In genomic region chr9:68584110-68585033, GRCh38 we compare ENCODE assay signal across 9 cellular contexts. TPM values are rescaled to one million over a fixed set of nuclear protein-coding genes. Genes with fewer than 3 reads are reported as not detected.
DNase-seq lines count a peak whose midpoint lies in the region; ATAC-seq and TF ChIP-seq lines count a peak whose summit lies in the region.
"Had no signal": no experiment of that assay in that cellular context is flagged by ENCODE, and none has a peak within 500 bp of the region (broad histone marks: within the 10 kb centered on the region; RNA-seq: fewer than 3 reads in every experiment).

No MANE protein-coding gene starts in this region.

- peak; percentile 93 for TF ChIP-seq CTCF in HL-60 (IDR thresholded peaks at IDR 0.05; ENCODE audit: insufficient read depth, low read length)
- TF ChIP-seq CTCF in endodermal cell (conservative IDR thresholded peaks at IDR 0.05), result peak; percentile 99

- no peaks in the 10 kb centered on the region for H3K4me1 ChIP-seq in endodermal cell (ENCODE audit: control insufficient read depth, insufficient read depth, low read length)

- no peak overlapping the region for H3K27ac Mint-ChIP-seq in endodermal cell
- H3K27ac Mint-ChIP-seq: dendritic cell treated with granulocyte-macrophage colony-stimulating factor and Interleukin-4, amounts not matched to agents 40 ng/mL and 50 ng/mL, for 4 days had no signal

- peaks cover 17% of the 10 kb centered on the region for H3K9me3 Mint-ChIP-seq in endodermal cell
- H3K9me3 Mint-ChIP-seq: dendritic cell treated with granulocyte-macrophage colony-stimulating factor and Interleukin-4, amounts not matched to agents 40 ng/mL and 50 ng/mL, for 4 days had no signal

- H3K27me3 ChIP-seq in HL-60 (ENCODE audit: insufficient read depth, poor library complexity, severe bottlenecking) (no peaks in the 10 kb centered on the region), endodermal cell (ENCODE audit: control insufficient read depth, insufficient read depth, low read length, poor library complexity, severe bottlenecking) (no peaks in the 10 kb centered on the region)

- no peak overlapping the region for H3K9ac ChIP-seq in endodermal cell (ENCODE audit: extremely low read depth, low read length, poor library complexity, severe bottlenecking)

- peak; percentile 72 for ATAC-seq in GM19468 (IDR thresholded peaks at IDR 0.05; ENCODE audit: extremely low read depth, unreplicated experiment)

- H3K27me3 Mint-ChIP-seq in endodermal cell (ENCODE audit: insufficient read depth), result peaks cover 20% of the 10 kb centered on the region

- H3K27ac ChIP-seq in HL-60 (replicated peaks), result no peak overlapping the region
- H3K27ac ChIP-seq in endodermal cell (ENCODE audit: low read depth, low read length), result no peak overlapping the region

- H3K9me3 ChIP-seq in endodermal cell (ENCODE audit: control insufficient read depth, low read length), result no peaks in the 10 kb centered on the region

- H3K4me3 ChIP-seq in HL-60 (replicated peaks; ENCODE audit: insufficient read depth, low read length), result no peak overlapping the region
- no peak overlapping the region for H3K4me3 ChIP-seq in endodermal cell (ENCODE audit: low read length)

- no peaks in the 10 kb centered on the region for H3K4me1 Mint-ChIP-seq in endodermal cell

- no peaks in the 10 kb centered on the region for H3K36me3 Mint-ChIP-seq in endodermal cell (ENCODE audit: low read depth)

- DNase-seq in COLO829 (ENCODE audit: low spot score) (peak; percentile 77), HL-60 (ENCODE audit: low read depth in 1 of 2, low spot score in 1 of 2) (peak; percentile 60 to 89), NCI-H82 treated with DMSO at 0.1 percent for 48 hours (lab: John Stamatoyannopoulos, UW; ENCODE audit: unreplicated experiment) (peak; percentile 30), endodermal cell (peak; percentile 93), midbrain (lab: John Stamatoyannopoulos, UW) (peak; percentile 86)
- DNase-seq in activated CD8-positive, alpha-beta memory T cell treated with anti-CD3 and anti-CD28 coated beads for 1 hour (ENCODE audit: extremely low read depth in 1 of 2, low read depth in 1 of 2), result peak; percentile 52 to 63
- DNase-seq in stimulated activated CD8-positive, alpha-beta memory T cell treated with anti-CD3 and anti-CD28 coated beads, Interleukin-4, amount 100 ng/mL, for 1 hour (ENCODE audit: low read depth in 2 of 2, low spot score in 1 of 2), result peak; percentile 52 to 66

- H3K4me3 Mint-ChIP-seq in endodermal cell, result no peak overlapping the region
- H3K4me3 Mint-ChIP-seq: dendritic cell treated with granulocyte-macrophage colony-stimulating factor and Interleukin-4, amounts not matched to agents 40 ng/mL and 50 ng/mL, for 4 days had no signal

- H3K36me3 ChIP-seq in endodermal cell (ENCODE audit: control insufficient read depth, insufficient read depth, low read length), result no peaks in the 10 kb centered on the region

- 33 to 56% methylated on average over 5 to 16 of the region's 16 CpGs for WGBS in endodermal cell (ENCODE audit: insufficient coverage in 1 of 2, insufficient read length in 1 of 2), 2 experiments

RNA-seq across cellular contexts. Expression of gene TMEM252, which starts 43.7 kb away (rescaled TPM):
- total RNA-seq in endodermal cell, result not detected
- not detected for polyA plus RNA-seq in endodermal cell (2013, experiment 1 of 2)
- polyA plus RNA-seq in endodermal cell (2013, experiment 2 of 2), result not detected

Comparison
In these comparisons a context has a peak if more than half of its experiments do, and no peak if none do; other contexts are left out.
1. DNase-seq: peak in every context shown above with its lines; median percentile 93 in endodermal cell; 86 in midbrain; 77 in COLO829; 74 in HL-60; 59 in stimulated activated CD8-positive, alpha-beta memory T cell treated with anti-CD3 and anti-CD28 coated beads, Interleukin-4, amount 100 ng/mL, for 1 hour; 58 in activated CD8-positive, alpha-beta memory T cell treated with anti-CD3 and anti-CD28 coated beads for 1 hour; 30 in NCI-H82 treated with DMSO at 0.1 percent for 48 hours.